9 cellular contexts compared by ENCODE assay signal in genomic region chr13:24217601-24218281, GRCh38. TPM values are rescaled to one million over a fixed set of nuclear protein-coding genes. Genes with fewer than 3 reads are reported as not detected.
A peak's percentile ranks its signal among the peaks of the same experiment; 100 is the strongest.
DNase-seq lines count a peak whose midpoint lies in the region; ATAC-seq and TF ChIP-seq lines count a peak whose summit lies in the region.
"Had no signal": no experiment of that assay in that cellular context is flagged by ENCODE, and none has a peak within 500 bp of the region (broad histone marks: within the 10 kb centered on the region; RNA-seq: fewer than 3 reads in every experiment).

No MANE protein-coding gene starts in this region.

- no peak overlapping the region for H3K4me3 Mint-ChIP-seq in nephron

- no peaks in the 10 kb centered on the region for H3K9me3 ChIP-seq in body of pancreas
- H3K9me3 ChIP-seq in testis = no peaks in the 10 kb centered on the region
- H3K9me3 ChIP-seq: neutrophil had no signal

- H3K4me1 ChIP-seq in body of pancreas (peaks cover 98% of the 10 kb centered on the region), testis (peaks cover 8% of the 10 kb centered on the region)

- DNase-seq in GM12865 (ENCODE audit: low read depth) (peak; percentile 75), body of pancreas (peak; percentile 49 to 66 (median 56)), NCI-H446 treated with DMSO at 0.1 percent for 48 hours (lab: John Stamatoyannopoulos, UW) (no peak), GOT3 (lab: John Stamatoyannopoulos, UW) (no peak), testis (no peak)

- H3K27ac ChIP-seq in body of pancreas (peak overlapping the region; percentile 42 to 94 (median 86)), testis (no peak overlapping the region)
- H3K27ac ChIP-seq: neutrophil had no signal

- TF ChIP-seq CTCF in GM12865 (IDR thresholded peaks at IDR 0.05; ENCODE audit: insufficient read depth, low read depth, low read length, missing control alignments) (no peak), body of pancreas (IDR thresholded peaks at IDR 0.05) (no peak), nephron (IDR thresholded peaks at IDR 0.05; ENCODE audit: unreplicated experiment in 3 of 3) (no peak), testis (IDR thresholded peaks at IDR 0.05) (no peak)

- no peaks in the 10 kb centered on the region for H3K36me3 ChIP-seq in body of pancreas (replicated peaks in 1 of 2; ENCODE audit: insufficient read depth in 1 of 2, low read depth in 2 of 2)
- H3K36me3 ChIP-seq in testis (ENCODE audit: low read depth, missing control alignments) = no peaks in the 10 kb centered on the region
- H3K36me3 ChIP-seq: neutrophil had no signal

- WGBS in body of pancreas, 2 donors = 43 to 45% methylated on average over 6 of the region's 6 CpGs
- WGBS in testis, 2 donors = 71 to 77% methylated on average over 5 to 6 of the region's 6 CpGs

- H3K27me3 Mint-ChIP-seq in nephron (ENCODE audit: low read depth) = no peaks in the 10 kb centered on the region

- ATAC-seq in HG02798 (IDR thresholded peaks at IDR 0.05; ENCODE audit: poor library complexity, unreplicated experiment) (peak; percentile 38), body of pancreas (no peak), HG03135 (IDR thresholded peaks at IDR 0.05; ENCODE audit: unreplicated experiment) (no peak)

- no peaks in the 10 kb centered on the region for H3K9me3 Mint-ChIP-seq in nephron

- H3K4me3 ChIP-seq in GM12865 (ENCODE audit: low read depth, low read length) (no peak overlapping the region), body of pancreas (no peak overlapping the region), testis (no peak overlapping the region)

- H3K4me1 Mint-ChIP-seq in nephron = peaks cover 53% of the 10 kb centered on the region

- intact Hi-C loops in body of pancreas (cut with DNase I) (loop anchor here (5.0 kb wide), 1 partner anchor 55 kb away; the partner anchor contains the start of gene SPATA13), testis (cut with DNase I; ENCODE audit: low total_unique reads) (loop anchor here (10.0 kb wide), 1 partner anchor 193 kb away; no protein-coding TSS in a partner anchor)

- H3K27me3 ChIP-seq in body of pancreas (no peaks in the 10 kb centered on the region), testis (no peaks in the 10 kb centered on the region)
- H3K27me3 ChIP-seq: neutrophil had no signal

- peaks cover 3% of the 10 kb centered on the region for H3K36me3 Mint-ChIP-seq in nephron (ENCODE audit: low read depth)

- no peak for TF ChIP-seq POLR2A in body of pancreas (IDR thresholded peaks at IDR 0.05)
- TF ChIP-seq POLR2A in testis (IDR thresholded peaks at IDR 0.05) = no peak

- H3K27ac Mint-ChIP-seq in nephron = peak overlapping the region; percentile 53 to 93 (median 75)

RNA-seq across cellular contexts. Expression of gene SPATA13, which starts 57.2 kb away (rescaled TPM):
- total RNA-seq in body of pancreas (100 to 1,000 TPM in 1 of 2 donors, 10 to 100 TPM in 1; 83.3 to 359 TPM), testis (10 to 100 TPM; 30.6 to 35.6 TPM)
- 12.9 TPM for polyA plus RNA-seq in testis (ENCODE audit: insufficient read depth, low read depth, low replicate concordance)

Comparison
In these comparisons a context has a peak if more than half of its experiments do, and no peak if none do; other contexts are left out.
1. DNase-seq: peak in GM12865 (single experiment) and body of pancreas (4 of 4); none in NCI-H446 treated with DMSO at 0.1 percent for 48 hours (single experiment), GOT3 (single experiment) and testis (single experiment).
2. H3K27ac ChIP-seq: peak in body of pancreas (4 of 4); none in testis (0 of 2).